Comparison of ENCODE assay signal across 19 cellular contexts in genomic region chr9:133849076-133849670, GRCh38.
DNase-seq lines count a peak whose midpoint lies in the region; ATAC-seq and TF ChIP-seq lines count a peak whose summit lies in the region.
"Had no signal": no experiment of that assay in that cellular context is flagged by ENCODE, and none has a peak within 500 bp of the region (broad histone marks: within the 10 kb centered on the region; RNA-seq: fewer than 3 reads in every experiment).

No MANE protein-coding gene starts in this region.

- no peak overlapping the region for H3K4ac ChIP-seq in neuronal stem cell (ENCODE audit: low read length)

- peaks cover 24% of the 10 kb centered on the region for H3K79me1 ChIP-seq in neuronal stem cell (ENCODE audit: low read depth, low read length)

- H3K9ac ChIP-seq in endodermal cell (ENCODE audit: extremely low read depth, low read length, poor library complexity, severe bottlenecking) (no peak overlapping the region), neuronal stem cell (ENCODE audit: low read depth, low read length, poor library complexity) (no peak overlapping the region)
- H3K9ac ChIP-seq: KMS-11 had no signal

- WGBS in right cardiac atrium: 94% methylated on average over 17 of the region's 17 CpGs
- 88 to 94% methylated on average over 6 to 17 of the region's 17 CpGs for WGBS in endodermal cell (ENCODE audit: insufficient coverage in 1 of 2, insufficient read length in 1 of 2), 2 experiments
- no CpG with 5 or more reads among the region's 17 CpGs for WGBS in neuronal stem cell (ENCODE audit: extremely low coverage in 2 of 2, insufficient read length in 2 of 2, insufficient replicate concordance in 1 of 2), 2 donors

- H2BK12ac ChIP-seq in neuronal stem cell (ENCODE audit: low read length): no peak overlapping the region

- H3K4me1 ChIP-seq in right cardiac atrium (ENCODE audit: control insufficient read depth, insufficient read depth, low read length): peaks cover 5% of the 10 kb centered on the region
- peaks cover 0 to 22% of the 10 kb centered on the region in 2 donors for H3K4me1 ChIP-seq in right atrium auricular region
- H3K4me1 ChIP-seq in endodermal cell (ENCODE audit: control insufficient read depth, insufficient read depth, low read length): no peaks in the 10 kb centered on the region
- H3K4me1 ChIP-seq in neuronal stem cell (ENCODE audit: control insufficient read depth in 2 of 2, insufficient read depth in 1 of 2, low read depth in 1 of 2, low read length in 2 of 2): peaks cover 0 to 7% of the 10 kb centered on the region in 2 donors

- no peaks in the 10 kb centered on the region for H3K9me3 Mint-ChIP-seq in endodermal cell
- H3K9me3 Mint-ChIP-seq in T-helper 2 cell treated with Interferon-gamma antibody and Interleukin-4, amounts not matched to agents 5 μg/mL and 100 μg/mL, for 36 hours: no peaks in the 10 kb centered on the region

- H3K9me3 ChIP-seq in right cardiac atrium (ENCODE audit: control insufficient read depth, low read length): no peaks in the 10 kb centered on the region
- H3K9me3 ChIP-seq in right atrium auricular region: no peaks in the 10 kb centered on the region
- no peaks in the 10 kb centered on the region for H3K9me3 ChIP-seq in endodermal cell (ENCODE audit: control insufficient read depth, low read length)
- peaks cover 0 to 3% of the 10 kb centered on the region in 2 donors for H3K9me3 ChIP-seq in neuronal stem cell (replicated peaks in 1 of 2; ENCODE audit: control insufficient read depth in 2 of 2, insufficient read depth in 1 of 2, low read depth in 1 of 2, low read length in 2 of 2)

- H3K27me3 ChIP-seq in right cardiac atrium (ENCODE audit: control insufficient read depth, insufficient read depth): no peaks in the 10 kb centered on the region
- H3K27me3 ChIP-seq in right atrium auricular region: no peaks in the 10 kb centered on the region
- no peaks in the 10 kb centered on the region for H3K27me3 ChIP-seq in endodermal cell (ENCODE audit: control insufficient read depth, insufficient read depth, low read length, poor library complexity, severe bottlenecking)
- no peaks in the 10 kb centered on the region for H3K27me3 ChIP-seq in neuronal stem cell (ENCODE audit: control insufficient read depth in 3 of 3, insufficient read depth in 3 of 3, low read depth in 1 of 3, low read length in 3 of 3)

- no peak for ATAC-seq in right cardiac atrium

- intact Hi-C loops in right cardiac atrium (cut with DNase I): no loop called here

- TF ChIP-seq CTCF in right atrium auricular region (IDR thresholded peaks at IDR 0.05) (no peak), endodermal cell (conservative IDR thresholded peaks at IDR 0.05) (no peak)

- H2BK15ac ChIP-seq in neuronal stem cell (ENCODE audit: low read length): no peak overlapping the region

- peak overlapping the region; percentile 38 for H3K18ac ChIP-seq in neuronal stem cell (ENCODE audit: low read length)

- H3K4me3 ChIP-seq in right cardiac atrium (ENCODE audit: low read length): no peak overlapping the region
- H3K4me3 ChIP-seq in right atrium auricular region: no peak overlapping the region
- no peak overlapping the region for H3K4me3 ChIP-seq in endodermal cell (ENCODE audit: low read length)
- no peak overlapping the region for H3K4me3 ChIP-seq in neuronal stem cell (ENCODE audit: low read length in 2 of 2)

- no peak overlapping the region for H3K4me2 ChIP-seq in neuronal stem cell (ENCODE audit: insufficient read depth, low read length, poor library complexity, severe bottlenecking)
- H3K4me2 ChIP-seq: KMS-11 had no signal

- H3K27me3 Mint-ChIP-seq in endodermal cell (ENCODE audit: insufficient read depth): no peaks in the 10 kb centered on the region
- H3K27me3 Mint-ChIP-seq in T-helper 2 cell treated with Interferon-gamma antibody and Interleukin-4, amounts not matched to agents 5 μg/mL and 100 μg/mL, for 36 hours (ENCODE audit: low read depth): no peaks in the 10 kb centered on the region

- H3K23ac ChIP-seq in neuronal stem cell (ENCODE audit: low read depth, low read length, poor library complexity): no peak overlapping the region

- H2BK120ac ChIP-seq in neuronal stem cell (ENCODE audit: low read depth, low read length): no peak overlapping the region

- H2AFZ ChIP-seq in neuronal stem cell (ENCODE audit: low read length): no peak overlapping the region

- DNase-seq in right cardiac atrium (peak in 2 of 3 donors; percentile 13 to 42), right atrium auricular region (ENCODE audit: low spot score) (no peak), endodermal cell (no peak), neuronal stem cell (ENCODE audit: low spot score) (no peak), NCI-H526 treated with DMSO at 0.1 percent for 48 hours (lab: John Stamatoyannopoulos, UW) (no peak), DMS53 (lab: John Stamatoyannopoulos, UW) (no peak), germinal center (ENCODE audit: low spot score) (no peak)
- DNase-seq in T-helper 2 cell treated with Interferon-gamma antibody and Interleukin-4, amounts not matched to agents 5 μg/mL and 100 μg/mL, for 36 hours (ENCODE audit: low spot score): no peak
- DNase-seq: EL, GF-D8, IMR-90, NCI-H1105, NCI-H146, NCI-H2029, NCI-H226, NCI-H510A treated with DMSO at 0.1 percent for 48 hours, OCI-M1, SHP77 had no signal

- no peak overlapping the region for H4K8ac ChIP-seq in neuronal stem cell (ENCODE audit: low read depth, low read length)

- no peak overlapping the region for H2AK5ac ChIP-seq in neuronal stem cell (ENCODE audit: low read depth, low read length)

- no peak overlapping the region for H4K91ac ChIP-seq in neuronal stem cell (ENCODE audit: low read depth, low read length, poor library complexity)

- no peak overlapping the region for H3K14ac ChIP-seq in neuronal stem cell (ENCODE audit: low read length)

- no peak overlapping the region for H3K4me3 Mint-ChIP-seq in endodermal cell
- H3K4me3 Mint-ChIP-seq in T-helper 2 cell treated with Interferon-gamma antibody and Interleukin-4, amounts not matched to agents 5 μg/mL and 100 μg/mL, for 36 hours: no peak overlapping the region

- H2BK5ac ChIP-seq in neuronal stem cell (ENCODE audit: low read length): peak overlapping the region; percentile 5

- H3K36me3 ChIP-seq in right atrium auricular region (no peaks in the 10 kb centered on the region), endodermal cell (ENCODE audit: control insufficient read depth, insufficient read depth, low read length) (no peaks in the 10 kb centered on the region), neuronal stem cell (replicated peaks in 1 of 2; ENCODE audit: control insufficient read depth in 2 of 2, insufficient read depth in 2 of 2, low read length in 2 of 2) (peaks cover 2 to 23% of the 10 kb centered on the region in 2 donors)

- H3K36me3 Mint-ChIP-seq in endodermal cell (ENCODE audit: low read depth): peaks cover 5% of the 10 kb centered on the region
- no peaks in the 10 kb centered on the region for H3K36me3 Mint-ChIP-seq in T-helper 2 cell treated with Interferon-gamma antibody and Interleukin-4, amounts not matched to agents 5 μg/mL and 100 μg/mL, for 36 hours (ENCODE audit: low read depth)

- no peak overlapping the region for H3K27ac ChIP-seq in right cardiac atrium (ENCODE audit: low read length)
- H3K27ac ChIP-seq in right atrium auricular region: no peak overlapping the region
- H3K27ac ChIP-seq in endodermal cell (ENCODE audit: low read depth, low read length): peak overlapping the region; percentile 57
- H3K27ac ChIP-seq in neuronal stem cell (replicated peaks; ENCODE audit: low read length): no peak overlapping the region
- H3K27ac ChIP-seq: KMS-11 had no signal

- no peaks in the 10 kb centered on the region for H3K4me1 Mint-ChIP-seq in endodermal cell
- no peaks in the 10 kb centered on the region for H3K4me1 Mint-ChIP-seq in T-helper 2 cell treated with Interferon-gamma antibody and Interleukin-4, amounts not matched to agents 5 μg/mL and 100 μg/mL, for 36 hours (ENCODE audit: low read depth)

- H3K27ac Mint-ChIP-seq in endodermal cell: no peak overlapping the region
- H3K27ac Mint-ChIP-seq in T-helper 2 cell treated with Interferon-gamma antibody and Interleukin-4, amounts not matched to agents 5 μg/mL and 100 μg/mL, for 36 hours: no peak overlapping the region

Comparison
In these comparisons a context has a peak if more than half of its experiments do, and no peak if none do; other contexts are left out.
1. DNase-seq: peak in right cardiac atrium (2 of 3); none in right atrium auricular region (single experiment), endodermal cell (single experiment), neuronal stem cell (single experiment), T-helper 2 cell treated with Interferon-gamma antibody and Interleukin-4, amounts not matched to agents 5 μg/mL and 100 μg/mL, for 36 hours (single experiment), NCI-H526 treated with DMSO at 0.1 percent for 48 hours (single experiment), DMS53 (single experiment) and germinal center (single experiment).